8 cellular contexts compared by ENCODE assay signal in the genomic region with DNA sequence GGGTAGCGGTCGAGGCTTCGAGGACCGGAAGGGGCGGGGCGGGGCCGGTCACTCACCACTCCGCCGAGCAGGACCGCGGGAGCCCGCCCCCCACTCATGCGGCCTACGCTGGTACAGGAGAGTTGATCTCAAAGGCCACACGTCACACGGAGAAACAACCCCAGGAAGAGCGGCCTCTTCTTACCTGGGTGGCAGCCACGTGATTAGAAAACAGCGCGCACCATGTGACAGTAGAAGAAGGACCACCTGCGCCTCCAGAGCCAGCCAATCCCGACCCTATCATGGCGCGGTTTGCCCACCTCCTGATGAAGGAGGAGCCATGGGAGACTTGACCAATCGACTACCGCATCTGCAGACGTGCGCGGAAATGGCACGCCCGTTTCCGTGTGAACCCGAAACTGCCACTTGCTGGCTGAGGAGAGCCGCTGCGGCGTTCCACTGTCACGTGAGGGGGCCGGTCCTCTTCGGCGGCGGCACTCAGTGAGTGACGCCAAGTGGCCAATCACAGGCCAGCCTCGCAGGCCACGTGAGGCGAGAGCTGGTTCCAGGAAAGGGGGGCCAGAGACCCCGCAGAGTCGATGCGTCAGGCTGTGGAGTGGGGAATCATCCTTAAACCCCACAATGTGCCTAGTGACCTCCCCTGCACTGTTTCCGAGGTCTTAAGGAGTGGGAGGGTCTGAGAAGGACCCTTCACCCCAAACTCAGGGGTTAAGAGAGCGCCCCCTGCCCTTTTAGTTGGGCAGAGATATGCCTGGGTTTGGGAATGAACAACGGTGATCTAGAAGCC. TPM values are rescaled to one million over a fixed set of nuclear protein-coding genes. Genes with fewer than 3 reads are reported as not detected.
DNase-seq lines count a peak whose midpoint lies in the region; TF ChIP-seq lines count a peak whose summit lies in the region.

A gene with protein sequence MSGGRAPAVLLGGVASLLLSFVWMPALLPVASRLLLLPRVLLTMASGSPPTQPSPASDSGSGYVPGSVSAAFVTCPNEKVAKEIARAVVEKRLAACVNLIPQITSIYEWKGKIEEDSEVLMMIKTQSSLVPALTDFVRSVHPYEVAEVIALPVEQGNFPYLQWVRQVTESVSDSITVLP (minus strand): TSS at position 205 of the 787 bp plus-strand sequence. CDS start 107 bp downstream, at position 98.

- DNase-seq in H7 = peak; percentile 96
- DNase-seq in M059J (ENCODE audit: low read depth) = peak; percentile 100
- DNase-seq in SHP77 treated with DMSO at 0.1 percent for 48 hours (lab: John Stamatoyannopoulos, UW) = peak; percentile 96
- peak; percentile 99 for DNase-seq in activated gamma-delta T cell (lab: John Stamatoyannopoulos, UW)
- peak; percentile 100 for DNase-seq in fibroblast of the conjunctiva (ENCODE audit: low read depth)

- peak within 1 kb of the TSS; percentile 99 for H3K27ac ChIP-seq in neural cell (ENCODE audit: low read length)
- H3K27ac ChIP-seq in stomach smooth muscle (ENCODE audit: low read length) = peak within 1 kb of the TSS; percentile 97

- peak; percentile 80 for TF ChIP-seq EP300 in neural cell (conservative IDR thresholded peaks at IDR 0.05; ENCODE audit: poor library complexity, severe bottlenecking)

- peak within 1 kb of the TSS; percentile 72 for H2AFZ ChIP-seq in neural cell (ENCODE audit: low read depth, low read length)

- peak; percentile 17 for TF ChIP-seq RAD21 in neural cell (conservative IDR thresholded peaks at IDR 0.05)

- TF ChIP-seq CTCF in neural cell (IDR thresholded peaks at IDR 0.05; ENCODE audit: poor library complexity, severe bottlenecking) = peak; percentile 67

- no peaks in the 10 kb centered on the region for H4K20me1 ChIP-seq in neural cell (ENCODE audit: insufficient read depth)

- H3K27me3 ChIP-seq in H7 (ENCODE audit: control insufficient read depth, insufficient read depth, low read length) (no peaks in the 10 kb centered on the region), neural cell (ENCODE audit: insufficient read depth, low read depth, low read length) (no peaks in the 10 kb centered on the region), stomach smooth muscle (ENCODE audit: control insufficient read depth in 1 of 2, insufficient read depth in 2 of 2, low read length in 2 of 2) (no peaks in the 10 kb centered on the region)

- H3K36me3 ChIP-seq in ES-I3 (ENCODE audit: insufficient read depth, low read length) (peaks cover 9% of the 10 kb centered on the region; the same call in 1 of the 2 replicates), H7 (replicated peaks; ENCODE audit: control insufficient read depth, insufficient read depth, low read length) (peaks cover 19% of the 10 kb centered on the region), neural cell (ENCODE audit: insufficient read depth, low read length) (peaks cover 4% of the 10 kb centered on the region), stomach smooth muscle (ENCODE audit: control insufficient read depth in 2 of 2, insufficient read depth in 2 of 2, low read length in 2 of 2) (peaks cover 22 to 30% of the 10 kb centered on the region in 2 donors)

- peaks cover 54% of the 10 kb centered on the region for H3K79me2 ChIP-seq in neural cell (replicated peaks; ENCODE audit: insufficient read depth, low read length)

- H3F3A ChIP-seq in neural cell (ENCODE audit: insufficient read depth, low read length, poor library complexity, severe bottlenecking) = peaks cover 10% of the 10 kb centered on the region

- H3K4me3 ChIP-seq in H7 (ENCODE audit: insufficient read depth, low read depth, low read length) (peak within 1 kb of the TSS; percentile 57), neural cell (ENCODE audit: low read length) (peak within 1 kb of the TSS; percentile 87), stomach smooth muscle (ENCODE audit: low read length in 2 of 2) (peak within 1 kb of the TSS; percentile 86 to 88)

- H3K9ac ChIP-seq in ES-I3 (ENCODE audit: low read depth, low read length) = peak within 1 kb of the TSS; percentile 88
- H3K9ac ChIP-seq in neural cell (ENCODE audit: low read length) = peak within 1 kb of the TSS; percentile 96
- peak within 1 kb of the TSS; percentile 79 to 92 for H3K9ac ChIP-seq in stomach smooth muscle (ENCODE audit: low read length in 2 of 2)

- H3K4me2 ChIP-seq in neural cell (ENCODE audit: low read length) = peak within 1 kb of the TSS; percentile 99

- no peaks in the 10 kb centered on the region for H3K9me2 ChIP-seq in neural cell (ENCODE audit: insufficient read depth, low read length)

- H3K9me3 ChIP-seq in ES-I3 (ENCODE audit: control insufficient read depth, insufficient read depth, low read length) (no peaks in the 10 kb centered on the region), neural cell (ENCODE audit: low read length) (no peaks in the 10 kb centered on the region), stomach smooth muscle (ENCODE audit: control insufficient read depth in 2 of 2, low read length in 2 of 2) (no peaks in the 10 kb centered on the region)

- H3K4me1 ChIP-seq in ES-I3 (ENCODE audit: insufficient read depth, low read length) (peaks cover 12% of the 10 kb centered on the region), stomach smooth muscle (ENCODE audit: control insufficient read depth, insufficient read depth, low read length) (peaks cover 58% of the 10 kb centered on the region)

TF ChIP-seq in neural cell, 6 proteins besides CTCF, POLR2A, EP300 and RAD21:
- peak; percentile 96 for TF ChIP-seq POLR2AphosphoS5 (IDR thresholded peaks at IDR 0.05)
- TF ChIP-seq SMC3 (conservative IDR thresholded peaks at IDR 0.05; ENCODE audit: poor library complexity) = peak; percentile 50
- TF ChIP-seq EZH2 (IDR thresholded peaks at IDR 0.05; ENCODE audit: borderline replicate concordance, insufficient read depth, low read length, poor library complexity, severe bottlenecking) = no peak
- TF ChIP-seq MXI1 (conservative IDR thresholded peaks at IDR 0.05; ENCODE audit: poor library complexity, severe bottlenecking) = peak; percentile 89
TF ChIP-seq in neural cell: peak in this region for 3.

RNA-seq across cellular contexts. Expression of the gene that starts here (rescaled TPM):
- 168 and 188 TPM in 2 replicates for total RNA-seq in H7 (2014; rRNA removed; shearing (Covaris generic))
- 610 and 623 TPM in 2 replicates for total RNA-seq in M059J (2014; rRNA removed; shearing (Covaris generic))
- polyA plus RNA-seq in neural cell = 341 and 343 TPM in 2 replicates
- 124 and 125 TPM in 2 replicates for polyA minus RNA-seq in neural cell

Comparison
In these comparisons a context has a peak if more than half of its experiments do, and no peak if none do; other contexts are left out.
1. Peak in every context shown above with its lines: DNase-seq, H3K4me3 ChIP-seq and H3K27ac ChIP-seq.